In the genomic region with DNA sequence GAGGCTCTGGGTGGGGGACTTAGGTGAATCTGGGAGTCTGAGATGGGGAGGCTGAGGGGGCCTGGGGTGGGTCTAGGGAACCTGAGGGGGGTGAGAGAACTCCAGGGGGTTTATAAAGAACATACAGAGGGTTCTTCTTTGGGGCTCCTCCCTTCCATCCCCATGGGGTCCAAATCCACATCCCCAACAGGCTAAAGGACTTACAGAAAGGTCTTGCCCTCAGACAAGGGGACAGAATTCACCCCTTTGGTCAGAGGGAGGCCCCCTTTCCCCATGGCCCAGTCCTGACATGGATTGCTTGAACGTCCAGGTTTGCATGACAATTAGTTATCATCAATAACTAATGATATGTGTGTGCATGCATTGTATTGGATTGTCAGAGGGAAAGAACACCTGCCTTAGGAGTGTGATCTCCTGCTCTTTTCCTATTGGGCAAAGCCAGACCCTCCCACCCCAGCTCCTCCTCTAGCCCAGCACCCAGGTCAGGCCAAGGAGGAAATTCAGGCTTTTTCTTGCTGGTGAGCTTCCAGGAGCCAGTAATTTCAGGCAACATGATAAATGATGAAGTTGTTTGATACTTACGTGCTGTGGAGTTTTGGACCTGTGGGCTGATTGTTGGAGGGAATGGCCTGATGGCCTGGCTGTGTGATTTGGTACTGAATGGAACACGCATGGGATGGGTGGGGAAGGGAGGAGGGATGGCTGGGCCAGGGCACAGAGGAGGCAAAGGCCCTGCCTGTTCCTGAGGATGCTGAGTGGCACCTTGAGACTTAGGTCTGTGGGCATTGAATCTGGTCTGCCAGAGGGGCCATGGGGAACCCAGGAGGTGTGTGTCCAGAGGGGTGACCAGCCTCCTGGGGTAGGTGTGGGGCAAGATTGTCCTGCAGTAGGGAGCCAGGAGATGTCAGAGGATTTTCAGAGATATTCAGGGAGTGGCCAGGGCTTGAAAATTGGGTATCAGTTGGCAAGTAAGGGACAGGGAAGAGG, we compare ENCODE assay signal across 8 cellular contexts. TPM values are rescaled to one million over a fixed set of nuclear protein-coding genes. Genes with fewer than 3 reads are reported as not detected.
DNase-seq lines count a peak whose midpoint lies in the region; ATAC-seq, FAIRE-seq and TF ChIP-seq lines count a peak whose summit lies in the region.

No MANE protein-coding gene starts in this region.

- TF ChIP-seq CTCF in OCI-LY3 (IDR thresholded peaks at IDR 0.05; ENCODE audit: low read depth, low read length) = peak; percentile 15; the same call in 1 of the 2 replicates
- no peak for TF ChIP-seq CTCF in endothelial cell (IDR thresholded peaks at IDR 0.05; ENCODE audit: unreplicated experiment)
- TF ChIP-seq CTCF in pancreas (IDR thresholded peaks at IDR 0.05) = no peak

- no peaks in the 10 kb centered on the region for H3K9me3 ChIP-seq in OCI-LY3 (ENCODE audit: insufficient read depth, low read length)
- H3K9me3 ChIP-seq in pancreas = no peaks in the 10 kb centered on the region

- H3K27ac Mint-ChIP-seq in activated CD8-positive, alpha-beta memory T cell treated with anti-CD3 and anti-CD28 coated beads, Interleukin-2, amount 10 ng/mL, durations not matched to agents 7 days and 5 days = peak overlapping the region; percentile 76
- H3K27ac Mint-ChIP-seq in endothelial cell (ENCODE audit: unreplicated experiment) = no peak overlapping the region

- H3K4me2 ChIP-seq in OCI-LY3 (ENCODE audit: low read length) = peak overlapping the region; percentile 96

- FAIRE-seq in pancreas (lab: Jason Lieb, UNC) = no peak

- H3K9ac ChIP-seq in OCI-LY3 (ENCODE audit: low read length) = peak overlapping the region; percentile 91

- H3K27ac ChIP-seq in OCI-LY3 (ENCODE audit: low read length) (no peak overlapping the region), pancreas (peak overlapping the region; percentile 70 to 91 (median 82))

- ATAC-seq in activated CD8-positive, alpha-beta memory T cell treated with anti-CD3 and anti-CD28 coated beads, Interleukin-2, amount 10 ng/mL, durations not matched to agents 7 days and 5 days = no peak
- ATAC-seq in pancreas (peak; percentile 63 to 73 (median 66)), GM21423 (IDR thresholded peaks at IDR 0.05; ENCODE audit: unreplicated experiment) (no peak)

- no peak overlapping the region for H2AFZ ChIP-seq in OCI-LY3 (ENCODE audit: low read depth, low read length)

- no peak for DNase-seq in activated CD8-positive, alpha-beta memory T cell treated with anti-CD3 and anti-CD28 coated beads, Interleukin-2, amount 10 ng/mL, durations not matched to agents 7 days and 5 days
- DNase-seq in activated CD8-positive, alpha-beta memory T cell treated with anti-CD3 and anti-CD28 coated beads, Interleukin-2, amount 50 U/mL, for 48 hours = no peak
- no peak for DNase-seq in endothelial cell (ENCODE audit: low spot score)
- DNase-seq in pancreas = peak in 5 of 6 donors; percentile 78 to 86 (median 83)
- no peak for DNase-seq in AG08396 (ENCODE audit: low spot score)
- no peak for DNase-seq in OCI-M2 (lab: John Stamatoyannopoulos, UW; ENCODE audit: unreplicated experiment)

- peaks cover 16% of the 10 kb centered on the region; the same call in 1 of the 2 replicates for H4K20me1 ChIP-seq in OCI-LY3 (ENCODE audit: insufficient read depth, low read length)

- H3K4me3 Mint-ChIP-seq in activated CD8-positive, alpha-beta memory T cell treated with anti-CD3 and anti-CD28 coated beads, Interleukin-2, amount 10 ng/mL, durations not matched to agents 7 days and 5 days = peak overlapping the region; percentile 83
- H3K4me3 Mint-ChIP-seq in endothelial cell (ENCODE audit: unreplicated experiment) = peak overlapping the region; percentile 86

- H3K79me2 ChIP-seq in OCI-LY3 (ENCODE audit: low read length) = peaks cover 38% of the 10 kb centered on the region

- peaks cover 7% of the 10 kb centered on the region for H3K27me3 Mint-ChIP-seq in activated CD8-positive, alpha-beta memory T cell treated with anti-CD3 and anti-CD28 coated beads, Interleukin-2, amount 10 ng/mL, durations not matched to agents 7 days and 5 days
- peaks cover 11% of the 10 kb centered on the region for H3K27me3 Mint-ChIP-seq in endothelial cell (ENCODE audit: unreplicated experiment)

- peak overlapping the region; percentile 87 for H3K4me3 ChIP-seq in OCI-LY3 (ENCODE audit: low read length)
- H3K4me3 ChIP-seq in pancreas = peak overlapping the region in 3 of 4 donors; percentile 72 to 79 (median 73)

- H3K9me3 Mint-ChIP-seq in activated CD8-positive, alpha-beta memory T cell treated with anti-CD3 and anti-CD28 coated beads, Interleukin-2, amount 10 ng/mL, durations not matched to agents 7 days and 5 days (ENCODE audit: low read depth) = no peaks in the 10 kb centered on the region
- H3K9me3 Mint-ChIP-seq in endothelial cell (ENCODE audit: unreplicated experiment) = no peaks in the 10 kb centered on the region

- H3K36me3 ChIP-seq in OCI-LY3 (replicated peaks; ENCODE audit: low read depth, low read length) (no peaks in the 10 kb centered on the region), pancreas (no peaks in the 10 kb centered on the region)

- peaks cover 19% of the 10 kb centered on the region for H3K4me1 Mint-ChIP-seq in activated CD8-positive, alpha-beta memory T cell treated with anti-CD3 and anti-CD28 coated beads, Interleukin-2, amount 10 ng/mL, durations not matched to agents 7 days and 5 days
- peaks cover 2% of the 10 kb centered on the region for H3K4me1 Mint-ChIP-seq in endothelial cell (ENCODE audit: unreplicated experiment)

- peaks cover 2% of the 10 kb centered on the region for H3K36me3 Mint-ChIP-seq in activated CD8-positive, alpha-beta memory T cell treated with anti-CD3 and anti-CD28 coated beads, Interleukin-2, amount 10 ng/mL, durations not matched to agents 7 days and 5 days
- H3K36me3 Mint-ChIP-seq in endothelial cell (ENCODE audit: low read depth, unreplicated experiment) = peaks cover 8% of the 10 kb centered on the region

- H3K27me3 ChIP-seq in OCI-LY3 (ENCODE audit: low read depth, low read length) = peaks cover 7% of the 10 kb centered on the region
- H3K27me3 ChIP-seq in pancreas = no peaks in the 10 kb centered on the region

- peaks cover 15% of the 10 kb centered on the region for H3K4me1 ChIP-seq in OCI-LY3 (ENCODE audit: low read length)
- peaks cover 5 to 8% (median 7%) of the 10 kb centered on the region in 3 donors for H3K4me1 ChIP-seq in pancreas

- WGBS in pancreas, 2 donors = 9 to 12% methylated on average over 3 of the region's 3 CpGs

- CTCF ChIA-PET in activated CD8-positive, alpha-beta memory T cell treated with anti-CD3 and anti-CD28 coated beads, Interleukin-2, amount 10 ng/mL, durations not matched to agents 7 days and 5 days (lab: Charles Lee) = no interaction called here

- intact Hi-C loops in pancreas (cut with DNase I) = no loop called here

RNA-seq across cellular contexts. Expression of gene KLHL26, which starts 1.1 kb away (rescaled TPM):
- 10 to 100 TPM; 12.8 to 15.8 TPM for total RNA-seq in activated CD8-positive, alpha-beta memory T cell treated with anti-CD3 and anti-CD28 coated beads, Interleukin-2, amount 10 ng/mL, durations not matched to agents 7 days and 5 days
- total RNA-seq in endothelial cell (ENCODE audit: unreplicated experiment) (5.1 TPM), pancreas (1 to 10 TPM; 4.6 to 7.8 (median 6.0) TPM)
- 1 to 10 TPM; 3.2 to 4.1 TPM for polyA plus RNA-seq in pancreas

RNA-seq across cellular contexts. Expression of gene TMEM59L, which starts 25.3 kb away (rescaled TPM):
- not detected for total RNA-seq in activated CD8-positive, alpha-beta memory T cell treated with anti-CD3 and anti-CD28 coated beads, Interleukin-2, amount 10 ng/mL, durations not matched to agents 7 days and 5 days
- total RNA-seq in endothelial cell (ENCODE audit: unreplicated experiment) (0.15 TPM), pancreas (1 to 10 TPM in 2 of 6 donors, under 1 TPM in 4; 0.56 to 4.4 (median 0.94) TPM)
- 1 to 10 TPM; 5.2 to 8.9 TPM for polyA plus RNA-seq in pancreas

RNA-seq across cellular contexts. Expression of gene CRLF1, which starts 31.3 kb away (rescaled TPM):
- total RNA-seq in activated CD8-positive, alpha-beta memory T cell treated with anti-CD3 and anti-CD28 coated beads, Interleukin-2, amount 10 ng/mL, durations not matched to agents 7 days and 5 days = not detected
- total RNA-seq in endothelial cell (ENCODE audit: unreplicated experiment) (0.74 TPM), pancreas (1 to 10 TPM in 5 of 6 donors, under 1 TPM in 1; 0.87 to 9.1 (median 4.1) TPM)
- polyA plus RNA-seq in pancreas = 10 to 100 TPM in 1 of 2 donors, 1 to 10 TPM in 1; 9.6 to 20.3 TPM

RNA-seq across cellular contexts. Expression of gene CRTC1, which starts 45.5 kb away (rescaled TPM):
- 1 to 10 TPM; 5.9 to 6.4 TPM for total RNA-seq in activated CD8-positive, alpha-beta memory T cell treated with anti-CD3 and anti-CD28 coated beads, Interleukin-2, amount 10 ng/mL, durations not matched to agents 7 days and 5 days
- 17.5 TPM for total RNA-seq in endothelial cell (ENCODE audit: unreplicated experiment)
- 1 to 10 TPM; 5.2 to 8.1 (median 6.5) TPM for total RNA-seq in pancreas
- polyA plus RNA-seq in pancreas = 10 to 100 TPM; 12.4 to 18.1 TPM

RNA-seq across cellular contexts. Expression of gene REX1BD, which starts 49.3 kb away (rescaled TPM):
- total RNA-seq in activated CD8-positive, alpha-beta memory T cell treated with anti-CD3 and anti-CD28 coated beads, Interleukin-2, amount 10 ng/mL, durations not matched to agents 7 days and 5 days = 100 to 1,000 TPM in 1 of 2 experiments, 10 to 100 TPM in 1; 88.9 to 102 TPM
- total RNA-seq in endothelial cell (ENCODE audit: unreplicated experiment) (88.8 TPM), pancreas (10 to 100 TPM; 30.0 to 46.2 (median 36.1) TPM)
- polyA plus RNA-seq in pancreas = 100 to 1,000 TPM; 122 to 158 TPM

Comparison
In these comparisons a context has a peak if more than half of its experiments do, and no peak if none do; other contexts are left out.
1. ATAC-seq: peak in pancreas (4 of 4); none in activated CD8-positive, alpha-beta memory T cell treated with anti-CD3 and anti-CD28 coated beads, Interleukin-2, amount 10 ng/mL, durations not matched to agents 7 days and 5 days (single experiment) and GM21423 (single experiment).
2. DNase-seq: peak in pancreas (5 of 6); none in activated CD8-positive, alpha-beta memory T cell treated with anti-CD3 and anti-CD28 coated beads, Interleukin-2, amount 10 ng/mL, durations not matched to agents 7 days and 5 days (single experiment), activated CD8-positive, alpha-beta memory T cell treated with anti-CD3 and anti-CD28 coated beads, Interleukin-2, amount 50 U/mL, for 48 hours (single experiment), endothelial cell (single experiment), AG08396 (single experiment) and OCI-M2 (single experiment).